14 cellular contexts compared by ENCODE assay signal in genomic region chr14:50333010-50333409, GRCh38. TPM values are rescaled to one million over a fixed set of nuclear protein-coding genes. Genes with fewer than 3 reads are reported as not detected.
A peak's percentile ranks its signal among the peaks of the same experiment; 100 is the strongest.
DNase-seq lines count a peak whose midpoint lies in the region; ATAC-seq and TF ChIP-seq lines count a peak whose summit lies in the region.
"Had no signal": no experiment of that assay in that cellular context is flagged by ENCODE, and none has a peak within 500 bp of the region (broad histone marks: within the 10 kb centered on the region; RNA-seq: fewer than 3 reads in every experiment).

No MANE protein-coding gene starts in this region.

- peaks cover 1% of the 10 kb centered on the region for H3K36me3 Mint-ChIP-seq in activated CD8-positive, alpha-beta T cell treated with anti-CD3 and anti-CD28 coated beads for 36 hours (ENCODE audit: low read depth)

- H3K4me2 ChIP-seq in fibroblast of lung (ENCODE audit: extremely low read depth, insufficient read depth, low read length): no peak overlapping the region

- H3K36me3 ChIP-seq in fibroblast of lung (ENCODE audit: control insufficient read depth, insufficient read depth, low read length): no peaks in the 10 kb centered on the region
- H3K36me3 ChIP-seq: HAP-1 had no signal

- peak; percentile 87 for DNase-seq in EH (ENCODE audit: low read depth)
- DNase-seq in RWPE1 (ENCODE audit: low spot score): peak; percentile 44
- peak; percentile 86 to 87 for DNase-seq in fibroblast of lung (ENCODE audit: low read depth in 2 of 2)
- no peak for DNase-seq in omental fat pad (ENCODE audit: low spot score)
- DNase-seq in anterior cingulate cortex (lab: John Stamatoyannopoulos, UW): no peak
- DNase-seq in activated CD8-positive, alpha-beta T cell treated with anti-CD3 and anti-CD28 coated beads for 36 hours: no peak
- DNase-seq in NCI-H2171 treated with DMSO at 0.1 percent for 48 hours (lab: John Stamatoyannopoulos, UW): no peak
- DNase-seq: CD8-positive, alpha-beta T cell; KBM-7; Peyer's patch; substantia nigra had no signal

- intact Hi-C loops in activated CD8-positive, alpha-beta T cell treated with anti-CD3 and anti-CD28 coated beads for 36 hours (cut with micrococcal nuclease): no loop called here

- H3K4me1 Mint-ChIP-seq in activated CD8-positive, alpha-beta T cell treated with anti-CD3 and anti-CD28 coated beads for 36 hours (ENCODE audit: low read depth): peaks cover 15% of the 10 kb centered on the region

- CTCF ChIA-PET in RWPE1 (lab: Yijun Ruan, JAX): no interaction called here
- CTCF ChIA-PET in activated CD8-positive, alpha-beta T cell treated with anti-CD3 and anti-CD28 coated beads for 36 hours (lab: Charles Lee): interaction anchor here (1.1 to 2.4 kb wide), 2 partner anchors 12 to 210 kb away, joined by 3 to 15 read pairs; no protein-coding TSS in a partner anchor

- H3K9ac ChIP-seq in fibroblast of lung (ENCODE audit: insufficient read depth, low read length): no peak overlapping the region

- ATAC-seq in omental fat pad (ENCODE audit: low FRiP score) (peak; percentile 79), HG02970 (IDR thresholded peaks at IDR 0.05; ENCODE audit: low FRiP score, unreplicated experiment) (no peak)
- ATAC-seq in activated CD8-positive, alpha-beta T cell treated with anti-CD3 and anti-CD28 coated beads for 36 hours: no peak
- ATAC-seq: CD8-positive, alpha-beta T cell had no signal

- no peak overlapping the region for H3K4me3 ChIP-seq in fibroblast of lung (replicated peaks in 1 of 4; ENCODE audit: control extremely low read depth in 1 of 4, insufficient read depth in 1 of 4, low read depth in 3 of 4, low read length in 4 of 4)
- H3K4me3 ChIP-seq: HAP-1, Peyer's patch had no signal

- no peaks in the 10 kb centered on the region for H4K20me1 ChIP-seq in fibroblast of lung (ENCODE audit: control insufficient read depth, extremely low read depth, insufficient read depth, low read length)

- TF ChIP-seq CTCF in RWPE1 (conservative IDR thresholded peaks at IDR 0.05; ENCODE audit: low read depth) (no peak), fibroblast of lung (conservative IDR thresholded peaks at IDR 0.05 in 1 of 2, IDR thresholded peaks at IDR 0.05 in 1 of 2; ENCODE audit: low read depth in 1 of 2, low read length in 2 of 2) (no peak), omental fat pad (IDR thresholded peaks at IDR 0.05) (no peak)
- TF ChIP-seq CTCF in activated CD8-positive, alpha-beta T cell treated with anti-CD3 and anti-CD28 coated beads for 36 hours (IDR thresholded peaks at IDR 0.05): no peak

- POLR2A ChIA-PET in RWPE1 (lab: Yijun Ruan, JAX; ENCODE audit: low non-redundant PET): no interaction called here
- POLR2A ChIA-PET in activated CD8-positive, alpha-beta T cell treated with anti-CD3 and anti-CD28 coated beads for 36 hours (lab: Charles Lee): no interaction called here

- H3K4me1 ChIP-seq in fibroblast of lung (ENCODE audit: control insufficient read depth, extremely low read depth, insufficient read depth, low read length): peaks cover 14% of the 10 kb centered on the region

- H3K27me3 ChIP-seq in fibroblast of lung (ENCODE audit: control insufficient read depth, insufficient read depth, low read length): no peaks in the 10 kb centered on the region
- H3K27me3 ChIP-seq: neutrophil, Peyer's patch had no signal

- H3K27ac ChIP-seq in RWPE1 (no peak overlapping the region), fibroblast of lung (ENCODE audit: insufficient read depth, low read length) (no peak overlapping the region)
- H3K27ac ChIP-seq: neutrophil, Peyer's patch had no signal

- H3K9me3 ChIP-seq in fibroblast of lung (ENCODE audit: control insufficient read depth, insufficient read depth, low read depth, low read length): no peaks in the 10 kb centered on the region
- H3K9me3 ChIP-seq: HAP-1, neutrophil, Peyer's patch had no signal

- H3K79me2 ChIP-seq in fibroblast of lung (ENCODE audit: control insufficient read depth, insufficient read depth, low read length): no peaks in the 10 kb centered on the region

- H2AFZ ChIP-seq in fibroblast of lung (ENCODE audit: low read length): no peak overlapping the region

- no peaks in the 10 kb centered on the region for H3K9me3 Mint-ChIP-seq in activated CD8-positive, alpha-beta T cell treated with anti-CD3 and anti-CD28 coated beads for 36 hours
- H3K9me3 Mint-ChIP-seq: CD8-positive, alpha-beta T cell had no signal

- no peak overlapping the region for H3K27ac Mint-ChIP-seq in activated CD8-positive, alpha-beta T cell treated with anti-CD3 and anti-CD28 coated beads for 36 hours
- H3K27ac Mint-ChIP-seq: CD8-positive, alpha-beta T cell had no signal

- H3K4me3 Mint-ChIP-seq in activated CD8-positive, alpha-beta T cell treated with anti-CD3 and anti-CD28 coated beads for 36 hours: no peak overlapping the region
- H3K4me3 Mint-ChIP-seq: CD8-positive, alpha-beta T cell had no signal

- H3K27me3 Mint-ChIP-seq in activated CD8-positive, alpha-beta T cell treated with anti-CD3 and anti-CD28 coated beads for 36 hours: no peaks in the 10 kb centered on the region

RNA-seq across cellular contexts. Expression of gene DMAC2L, which starts 20.9 kb away (rescaled TPM):
- total RNA-seq in fibroblast of lung: 3.1 and 4.8 TPM in 2 replicates
- 12.9 and 17.6 TPM in 2 replicates for polyA plus RNA-seq in fibroblast of lung
- polyA plus RNA-seq in fibroblast of lung (2012): 10.7 and 12.4 TPM in 2 replicates
- polyA minus RNA-seq in fibroblast of lung (ENCODE audit: low replicate concordance): 0.48 and 1.3 TPM in 2 replicates
- total RNA-seq in omental fat pad: 10 to 100 TPM; 16.5 to 19.1 (median 17.4) TPM
- 10 to 100 TPM; 15.5 to 17.6 TPM for total RNA-seq in activated CD8-positive, alpha-beta T cell treated with anti-CD3 and anti-CD28 coated beads for 36 hours

RNA-seq across cellular contexts. Expression of gene L2HGDH, which starts 21.0 kb away (rescaled TPM):
- total RNA-seq in fibroblast of lung (3.1 and 3.8 TPM in 2 replicates), omental fat pad (1 to 10 TPM; 2.3 to 6.2 (median 4.5) TPM)
- 3.0 and 3.9 TPM in 2 replicates for polyA plus RNA-seq in fibroblast of lung
- 3.4 and 4.1 TPM in 2 replicates for polyA plus RNA-seq in fibroblast of lung (2012)
- 0.89 and 3.4 TPM in 2 replicates for polyA minus RNA-seq in fibroblast of lung (ENCODE audit: low replicate concordance)
- total RNA-seq in activated CD8-positive, alpha-beta T cell treated with anti-CD3 and anti-CD28 coated beads for 36 hours: 10 to 100 TPM; 18.4 to 18.8 TPM

Comparison
In these comparisons a context has a peak if more than half of its experiments do, and no peak if none do; other contexts are left out.
1. DNase-seq: peak in EH (single experiment), RWPE1 (single experiment) and fibroblast of lung (2 of 2); none in omental fat pad (single experiment), anterior cingulate cortex (0 of 58), activated CD8-positive, alpha-beta T cell treated with anti-CD3 and anti-CD28 coated beads for 36 hours (single experiment) and NCI-H2171 treated with DMSO at 0.1 percent for 48 hours (single experiment).